1 cellular context compared by ENCODE assay signal in the genomic region with DNA sequence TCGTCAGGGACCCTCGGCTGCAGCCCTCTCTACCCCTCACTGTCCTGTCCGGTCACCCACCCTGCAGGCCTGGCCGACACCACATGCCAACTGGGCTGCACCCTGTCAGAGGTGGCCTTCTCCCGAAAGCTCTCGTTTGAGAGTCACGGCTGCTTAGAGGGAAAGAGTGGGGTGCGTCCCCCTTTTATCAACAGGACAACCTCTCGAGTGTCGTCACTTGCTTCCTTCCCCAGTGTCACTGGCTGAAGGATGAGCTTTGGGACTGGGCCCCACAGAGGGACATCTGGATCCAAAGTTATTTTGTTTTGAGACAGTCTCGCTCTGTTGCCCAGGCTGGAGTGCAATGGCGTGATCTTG.
TF ChIP-seq lines count a peak whose summit lies in the region.

No MANE protein-coding gene starts in this region.

TF ChIP-seq in IMR-90, 13 proteins besides CTCF, POLR2A, EP300 and RAD21 (continued from another document):
- TF ChIP-seq, protein P1, sequence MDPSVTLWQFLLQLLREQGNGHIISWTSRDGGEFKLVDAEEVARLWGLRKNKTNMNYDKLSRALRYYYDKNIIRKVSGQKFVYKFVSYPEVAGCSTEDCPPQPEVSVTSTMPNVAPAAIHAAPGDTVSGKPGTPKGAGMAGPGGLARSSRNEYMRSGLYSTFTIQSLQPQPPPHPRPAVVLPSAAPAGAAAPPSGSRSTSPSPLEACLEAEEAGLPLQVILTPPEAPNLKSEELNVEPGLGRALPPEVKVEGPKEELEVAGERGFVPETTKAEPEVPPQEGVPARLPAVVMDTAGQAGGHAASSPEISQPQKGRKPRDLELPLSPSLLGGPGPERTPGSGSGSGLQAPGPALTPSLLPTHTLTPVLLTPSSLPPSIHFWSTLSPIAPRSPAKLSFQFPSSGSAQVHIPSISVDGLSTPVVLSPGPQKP (IDR thresholded peaks at IDR 0.05; ENCODE audit: borderline replicate concordance, low read depth, low read length) = no peak
- TF ChIP-seq CEBPB (IDR thresholded peaks at IDR 0.05; ENCODE audit: low read depth, low read length) (no peak), MXI1 (IDR thresholded peaks at IDR 0.05; ENCODE audit: borderline replicate concordance, low read depth, low read length) (no peak), MAZ (IDR thresholded peaks at IDR 0.05; ENCODE audit: borderline replicate concordance, low read depth, low read length) (no peak), SMC3 (IDR thresholded peaks at IDR 0.05; ENCODE audit: low read depth, low read length) (no peak), NFE2L2 (IDR thresholded peaks at IDR 0.05; ENCODE audit: low read depth, low read length) (no peak), RFX5 (IDR thresholded peaks at IDR 0.05; ENCODE audit: low read depth, low read length) (no peak)
- TF ChIP-seq, protein P2, sequence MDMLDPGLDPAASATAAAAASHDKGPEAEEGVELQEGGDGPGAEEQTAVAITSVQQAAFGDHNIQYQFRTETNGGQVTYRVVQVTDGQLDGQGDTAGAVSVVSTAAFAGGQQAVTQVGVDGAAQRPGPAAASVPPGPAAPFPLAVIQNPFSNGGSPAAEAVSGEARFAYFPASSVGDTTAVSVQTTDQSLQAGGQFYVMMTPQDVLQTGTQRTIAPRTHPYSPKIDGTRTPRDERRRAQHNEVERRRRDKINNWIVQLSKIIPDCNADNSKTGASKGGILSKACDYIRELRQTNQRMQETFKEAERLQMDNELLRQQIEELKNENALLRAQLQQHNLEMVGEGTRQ (IDR thresholded peaks at IDR 0.05; ENCODE audit: low read depth, low read length) = no peak
TF ChIP-seq in IMR-90: peak in this region for 0.
